In the genomic region with DNA sequence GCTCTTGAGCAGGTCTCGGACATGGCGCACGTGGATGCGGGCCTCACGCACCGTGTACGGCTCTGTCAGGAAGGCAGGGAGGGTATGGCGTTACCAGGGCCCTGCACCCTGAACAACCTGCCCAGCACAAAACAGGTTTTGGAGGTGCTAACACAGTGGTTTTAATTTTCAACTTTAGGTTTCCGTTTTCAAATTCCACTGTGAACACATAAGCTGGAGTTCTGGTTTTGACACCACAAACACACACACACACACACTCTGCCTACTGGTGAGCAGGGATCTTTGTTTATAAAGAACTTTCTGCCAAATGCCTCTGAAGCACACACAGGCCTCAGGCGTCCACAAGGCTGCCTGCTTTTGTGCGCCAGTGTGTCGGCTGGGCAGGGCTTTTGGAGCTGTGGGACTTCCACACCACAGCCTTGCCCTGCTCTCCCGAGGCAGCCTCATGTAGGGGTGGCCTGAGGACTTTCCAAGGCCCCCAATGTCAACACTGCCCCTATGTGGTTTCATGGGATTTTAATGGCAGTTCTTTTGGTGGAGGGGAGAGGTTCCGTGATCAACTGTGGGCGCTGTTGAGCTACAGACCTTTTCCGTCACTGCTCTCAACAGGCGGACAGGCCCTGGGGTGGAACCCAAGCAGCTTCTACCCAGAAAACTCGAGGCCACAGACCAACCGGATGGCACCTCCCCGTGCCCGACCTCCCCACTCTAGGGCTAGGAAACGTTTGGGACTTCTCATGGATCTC, we compare ENCODE assay signal across 18 cellular contexts. TPM values are rescaled to one million over a fixed set of nuclear protein-coding genes. Genes with fewer than 3 reads are reported as not detected.
DNase-seq lines count a peak whose midpoint lies in the region; ATAC-seq and TF ChIP-seq lines count a peak whose summit lies in the region.
"Had no signal": no experiment of that assay in that cellular context is flagged by ENCODE, and none has a peak within 500 bp of the region (broad histone marks: within the 10 kb centered on the region; RNA-seq: fewer than 3 reads in every experiment).

No MANE protein-coding gene starts in this region.

- no peak overlapping the region for H3K27ac Mint-ChIP-seq in chondrocyte (ENCODE audit: unreplicated experiment)
- H3K27ac Mint-ChIP-seq: activated CD4-positive, alpha-beta T cell treated with anti-CD3 and anti-CD28 coated beads, Interleukin-2, amount 10 ng/mL, durations not matched to agents 7 days and 5 days; stimulated activated memory B cell treated with anti-CD40 and anti-IgM and Interleukin-4, amounts not matched to agents 10 μg/mL and 1 μg/mL and 100 μg/mL, for 72 hours had no signal

- peaks cover 30% of the 10 kb centered on the region for H3K4me1 ChIP-seq in left ventricle myocardium inferior
- peaks cover 2% of the 10 kb centered on the region for H3K4me1 ChIP-seq in lower lobe of right lung
- H3K4me1 ChIP-seq in upper lobe of right lung: peaks cover under 1% of the 10 kb centered on the region
- H3K4me1 ChIP-seq: thyroid gland had no signal

- H3K9me3 ChIP-seq in left ventricle myocardium inferior (replicated peaks) (no peaks in the 10 kb centered on the region), lower lobe of right lung (no peaks in the 10 kb centered on the region), upper lobe of right lung (no peaks in the 10 kb centered on the region)
- H3K9me3 ChIP-seq: ascending aorta, thyroid gland had no signal

- no peak overlapping the region for H3K27ac ChIP-seq in left ventricle myocardium inferior (replicated peaks)
- no peak overlapping the region for H3K27ac ChIP-seq in lower lobe of right lung
- H3K27ac ChIP-seq in upper lobe of right lung: no peak overlapping the region
- H3K27ac ChIP-seq: ascending aorta, KMS-11, thyroid gland had no signal

- DNase-seq in left ventricle myocardium inferior (peak; percentile 11), Right ventricle myocardium inferior (ENCODE audit: missing footprints) (no peak), chondrocyte (ENCODE audit: low spot score) (peak; percentile 44), lower lobe of right lung (peak; percentile 43), upper lobe of right lung (peak; percentile 41), dermis blood vessel endothelial cell (no peak)
- DNase-seq: activated CD4-positive, alpha-beta T cell treated with anti-CD3 and anti-CD28 coated beads, Interleukin-2, amount 10 ng/mL, durations not matched to agents 7 days and 5 days; DMS153; NCI-H1092; NCI-H510A treated with DMSO at 0.1 percent for 48 hours; SW 1271 had no signal

- H3K36me3 ChIP-seq in left ventricle myocardium inferior: peaks cover 71% of the 10 kb centered on the region
- H3K36me3 ChIP-seq in lower lobe of right lung: peaks cover 73% of the 10 kb centered on the region
- peaks cover 61% of the 10 kb centered on the region for H3K36me3 ChIP-seq in upper lobe of right lung

- peaks cover 1% of the 10 kb centered on the region for H3K36me3 Mint-ChIP-seq in chondrocyte (ENCODE audit: low read depth)

- peaks cover 7% of the 10 kb centered on the region for H3K4me1 Mint-ChIP-seq in chondrocyte (ENCODE audit: low read depth)

- no peak for ATAC-seq in Right ventricle myocardium inferior
- no peak for ATAC-seq in lower lobe of right lung
- ATAC-seq in upper lobe of right lung: no peak
- ATAC-seq in GM18873 (IDR thresholded peaks at IDR 0.05; ENCODE audit: low FRiP score, unreplicated experiment): no peak
- no peak for ATAC-seq in GM18868 (IDR thresholded peaks at IDR 0.05; ENCODE audit: unreplicated experiment)
- ATAC-seq: sciatic nerve had no signal

- H3K4me3 Mint-ChIP-seq in chondrocyte (ENCODE audit: unreplicated experiment): no peak overlapping the region
- H3K4me3 Mint-ChIP-seq: activated CD4-positive, alpha-beta T cell treated with anti-CD3 and anti-CD28 coated beads, Interleukin-2, amount 10 ng/mL, durations not matched to agents 7 days and 5 days; stimulated activated memory B cell treated with anti-CD40 and anti-IgM and Interleukin-4, amounts not matched to agents 10 μg/mL and 1 μg/mL and 100 μg/mL, for 72 hours had no signal

- no peaks in the 10 kb centered on the region for H3K9me3 Mint-ChIP-seq in chondrocyte (ENCODE audit: low read depth)
- H3K9me3 Mint-ChIP-seq: activated CD4-positive, alpha-beta T cell treated with anti-CD3 and anti-CD28 coated beads, Interleukin-2, amount 10 ng/mL, durations not matched to agents 7 days and 5 days; stimulated activated memory B cell treated with anti-CD40 and anti-IgM and Interleukin-4, amounts not matched to agents 10 μg/mL and 1 μg/mL and 100 μg/mL, for 72 hours had no signal

- intact Hi-C loops in left ventricle myocardium inferior (cut with micrococcal nuclease) (no loop called here), Right ventricle myocardium inferior (cut with DNase I) (no loop called here), lower lobe of right lung (cut with DNase I) (no loop called here), upper lobe of right lung (cut with DNase I) (no loop called here)

- TF ChIP-seq CTCF in left ventricle myocardium inferior (IDR thresholded peaks at IDR 0.05; ENCODE audit: borderline replicate concordance): no peak
- TF ChIP-seq CTCF in chondrocyte (IDR thresholded peaks at IDR 0.05): no peak
- no peak for TF ChIP-seq CTCF in lower lobe of right lung (IDR thresholded peaks at IDR 0.05)
- TF ChIP-seq CTCF in upper lobe of right lung (IDR thresholded peaks at IDR 0.05): no peak

- H3K4me3 ChIP-seq in left ventricle myocardium inferior: no peak overlapping the region
- H3K4me3 ChIP-seq in lower lobe of right lung: no peak overlapping the region
- no peak overlapping the region for H3K4me3 ChIP-seq in upper lobe of right lung
- H3K4me3 ChIP-seq: ascending aorta, thyroid gland had no signal

- no peaks in the 10 kb centered on the region for H3K27me3 Mint-ChIP-seq in chondrocyte (ENCODE audit: low read depth)
- H3K27me3 Mint-ChIP-seq: activated CD4-positive, alpha-beta T cell treated with anti-CD3 and anti-CD28 coated beads, Interleukin-2, amount 10 ng/mL, durations not matched to agents 7 days and 5 days; stimulated activated memory B cell treated with anti-CD40 and anti-IgM and Interleukin-4, amounts not matched to agents 10 μg/mL and 1 μg/mL and 100 μg/mL, for 72 hours had no signal

- H3K27me3 ChIP-seq in left ventricle myocardium inferior (ENCODE audit: low read depth) (no peaks in the 10 kb centered on the region), lower lobe of right lung (ENCODE audit: low read depth) (no peaks in the 10 kb centered on the region), upper lobe of right lung (no peaks in the 10 kb centered on the region)
- H3K27me3 ChIP-seq: ascending aorta, thyroid gland had no signal

RNA-seq across cellular contexts. Expression of a gene that starts 9.4 kb away (rescaled TPM):
- total RNA-seq in left ventricle myocardium inferior: 181 TPM
- total RNA-seq in Right ventricle myocardium inferior: 180 TPM
- 30.8 to 36.6 TPM (median 36.0 TPM) in 3 replicates for total RNA-seq in chondrocyte
- 48.8 TPM for total RNA-seq in lower lobe of right lung
- 63.5 TPM for total RNA-seq in upper lobe of right lung
- 37.4 and 75.6 TPM in 2 replicates for total RNA-seq in dermis blood vessel endothelial cell

RNA-seq across cellular contexts. Expression of a gene that starts 47.3 kb away (rescaled TPM):
- total RNA-seq in left ventricle myocardium inferior (0.16 TPM), Right ventricle myocardium inferior (0.16 TPM), chondrocyte (0.07 TPM in 1 of 3 replicates, not detected in the others), lower lobe of right lung (0.12 TPM), upper lobe of right lung (0.20 TPM), dermis blood vessel endothelial cell (0.05 TPM in 1 of 2 replicates, not detected in the other)
- total RNA-seq: ascending aorta had no signal

Comparison
In these comparisons a context has a peak if more than half of its experiments do, and no peak if none do; other contexts are left out.
1. DNase-seq: peak in left ventricle myocardium inferior (single experiment), chondrocyte (single experiment), lower lobe of right lung (single experiment) and upper lobe of right lung (single experiment); none in Right ventricle myocardium inferior (single experiment) and dermis blood vessel endothelial cell (single experiment).